20 cellular contexts compared by ENCODE assay signal in genomic region chr10:121213436-121213835, GRCh38.
DNase-seq lines count a peak whose midpoint lies in the region; ATAC-seq, FAIRE-seq and TF ChIP-seq lines count a peak whose summit lies in the region.
"Had no signal": no experiment of that assay in that cellular context is flagged by ENCODE, and none has a peak within 500 bp of the region (broad histone marks: within the 10 kb centered on the region; RNA-seq: fewer than 3 reads in every experiment).

No MANE protein-coding gene starts in this region.

- H3K4me3 ChIP-seq in A549 (no peak overlapping the region), HEK293 (ENCODE audit: low read depth, low read length) (no peak overlapping the region), K562 (no peak overlapping the region)
- H3K4me3 ChIP-seq: BLaER1 treated with 17β-estradiol and CSF1 and Interleukin-3, amounts not matched to agents 10 nM and 100 nM had no signal

- TF ChIP-seq CTCF in A549 (IDR thresholded peaks at IDR 0.05) (no peak), HEK293 (tag by site-specific recombination; IDR thresholded peaks at IDR 0.05) (no peak), K562 (IDR thresholded peaks at IDR 0.05 in 2 of 3, conservative IDR thresholded peaks at IDR 0.05 in 1 of 3; ENCODE audit: insufficient read depth in 2 of 3, low read depth in 1 of 3, low read length in 3 of 3) (no peak)

- no peaks in the 10 kb centered on the region for H3K9me1 ChIP-seq in K562 (ENCODE audit: control insufficient read depth, insufficient read depth, low read length)

- intact Hi-C loops in K562 (cut with micrococcal nuclease), result no loop called here

- no peaks in the 10 kb centered on the region for H3K9me3 ChIP-seq in A549
- no peaks in the 10 kb centered on the region for H3K9me3 ChIP-seq in HEK293 (ENCODE audit: control insufficient read depth, insufficient read depth, low read depth, low read length)
- H3K9me3 ChIP-seq in K562 (replicated peaks; ENCODE audit: control insufficient read depth, insufficient read depth, low read depth, low read length), result no peaks in the 10 kb centered on the region
- H3K9me3 ChIP-seq: BLaER1 treated with 17β-estradiol and CSF1 and Interleukin-3, amounts not matched to agents 10 nM and 100 nM; Caco-2 had no signal

- CTCF ChIA-PET in A549 (lab: Yijun Ruan, JAX), result no interaction called here
- CTCF ChIA-PET in HEK293 (lab: Yijun Ruan, JAX), result no interaction called here
- CTCF ChIA-PET in K562 (lab: Yijun Ruan, JAX; ENCODE audit: low intra/inter-chr PET ratio), result no interaction called here

- TF ChIP-seq POLR2A in A549 (IDR thresholded peaks at IDR 0.05; ENCODE audit: low read length) (no peak), K562 (conservative IDR thresholded peaks at IDR 0.05) (no peak)

- no peak for FAIRE-seq in A549 (lab: Jason Lieb, UNC)
- FAIRE-seq in K562 (lab: Jason Lieb, UNC), result no peak
- FAIRE-seq: A204.1, D721Med, G401.6, GM12891 had no signal

- in situ Hi-C loops in K562 (cut with MboI), result no loop called here

- H3K36me3 ChIP-seq in HEK293 (ENCODE audit: control insufficient read depth in 2 of 2, insufficient read depth in 1 of 2, low read length in 2 of 2), result no peaks in the 10 kb centered on the region
- H3K36me3 ChIP-seq in K562 (ENCODE audit: control insufficient read depth, insufficient read depth, low read length), result no peaks in the 10 kb centered on the region
- H3K36me3 ChIP-seq: BLaER1 treated with 17β-estradiol and CSF1 and Interleukin-3, amounts not matched to agents 10 nM and 100 nM had no signal

- POLR2A ChIA-PET in A549 (lab: Yijun Ruan, JAX), result no interaction called here
- POLR2A ChIA-PET in HEK293 (lab: Yijun Ruan, JAX), result no interaction called here
- POLR2A ChIA-PET in K562 (lab: Yijun Ruan, JAX), result no interaction called here

- TF ChIP-seq RAD21 in A549 (conservative IDR thresholded peaks at IDR 0.05 in 1 of 2, IDR thresholded peaks at IDR 0.05 in 1 of 2), result no peak
- TF ChIP-seq RAD21 in K562 (CRISPR knock-in tag; conservative IDR thresholded peaks at IDR 0.05 in 1 of 2, IDR thresholded peaks at IDR 0.05 in 1 of 2), result no peak

- no peaks in the 10 kb centered on the region for H4K20me1 ChIP-seq in K562 (replicated peaks; ENCODE audit: control insufficient read depth, insufficient read depth, low read length)
- H4K20me1 ChIP-seq: BLaER1 treated with 17β-estradiol and CSF1 and Interleukin-3, amounts not matched to agents 10 nM and 100 nM had no signal

- H2AFZ ChIP-seq in K562 (ENCODE audit: low read depth, low read length), result no peak overlapping the region

- TF ChIP-seq EP300 in A549 (IDR thresholded peaks at IDR 0.05), result no peak
- no peak for TF ChIP-seq EP300 in K562 (IDR thresholded peaks at IDR 0.05; ENCODE audit: low read length)

- no peak overlapping the region for H3K27ac ChIP-seq in A549
- H3K27ac ChIP-seq in HEK293 (ENCODE audit: extremely low read depth, low read depth, low read length), result no peak overlapping the region
- H3K27ac ChIP-seq in K562 (ENCODE audit: extremely low read depth, low read depth, low read length), result no peak overlapping the region
- H3K27ac ChIP-seq: BLaER1 treated with 17β-estradiol and CSF1 and Interleukin-3, amounts not matched to agents 10 nM and 100 nM; C4-2B had no signal

- H3K4me2 ChIP-seq in A549 (no peak overlapping the region), K562 (ENCODE audit: insufficient read depth, low read length) (no peak overlapping the region)
- H3K4me2 ChIP-seq: BLaER1 treated with 17β-estradiol and CSF1 and Interleukin-3, amounts not matched to agents 10 nM and 100 nM had no signal

- 6% methylated on average over 4 of the region's 4 CpGs for WGBS in A549 (ENCODE audit: missing lambda C conversion rate)
- WGBS in K562 (ENCODE audit: insufficient coverage, low coverage, missing lambda C conversion rate), result 2% methylated on average over 4 of the region's 4 CpGs

- DNase-seq in A549 (ENCODE audit: low read depth in 1 of 2, low spot score in 1 of 2) (no peak), K562 (ENCODE audit: extremely low read depth in 1 of 4, low spot score in 3 of 4) (no peak), mucosa of gallbladder (ENCODE audit: low spot score) (no peak)
- DNase-seq: 8988T; AML-193; Caco-2; Calu3; CD4-positive, alpha-beta T cell; CD8-positive, alpha-beta T cell; DMS79 treated with DMSO at 0.1 percent for 48 hours; GF-D8 had no signal

- ATAC-seq in A549 (no peak), K562 (no peak), GM21381 (IDR thresholded peaks at IDR 0.05; ENCODE audit: unreplicated experiment) (no peak), HG02884 (IDR thresholded peaks at IDR 0.05; ENCODE audit: unreplicated experiment) (no peak)
- ATAC-seq: CD8-positive, alpha-beta T cell had no signal

- BruUV-seq in K562 (replicated peaks; lab: Mats Ljungman, UMichigan), result no TSS peak

- no peaks in the 10 kb centered on the region for H3K27me3 ChIP-seq in K562 (ENCODE audit: control insufficient read depth in 2 of 2, insufficient read depth in 2 of 2, low read length in 2 of 2)
- H3K27me3 ChIP-seq: BLaER1 treated with 17β-estradiol and CSF1 and Interleukin-3, amounts not matched to agents 10 nM and 100 nM had no signal

- H3K4me1 ChIP-seq in A549 (no peaks in the 10 kb centered on the region), HEK293 (ENCODE audit: control insufficient read depth, insufficient read depth, low read length) (no peaks in the 10 kb centered on the region), K562 (replicated peaks in 1 of 2; ENCODE audit: control insufficient read depth in 2 of 2, insufficient read depth in 2 of 2, low read length in 2 of 2) (no peaks in the 10 kb centered on the region)
- H3K4me1 ChIP-seq: BLaER1 treated with 17β-estradiol and CSF1 and Interleukin-3, amounts not matched to agents 10 nM and 100 nM; Caco-2 had no signal

- H3K79me2 ChIP-seq in K562 (ENCODE audit: control insufficient read depth, insufficient read depth, low read length), result no peaks in the 10 kb centered on the region

- H3K9ac ChIP-seq in K562 (ENCODE audit: insufficient read depth in 1 of 2, low read depth in 2 of 2, low read length in 2 of 2), result no peak overlapping the region
- H3K9ac ChIP-seq: BLaER1 treated with 17β-estradiol and CSF1 and Interleukin-3, amounts not matched to agents 10 nM and 100 nM had no signal

TF ChIP-seq in A549, 52 proteins besides CTCF, POLR2A, EP300 and RAD21:
- no peak for TF ChIP-seq KDM1A (IDR thresholded peaks at IDR 0.05; ENCODE audit: low read depth)
- TF ChIP-seq MAFK (IDR thresholded peaks at IDR 0.05; ENCODE audit: partially characterized antibody), result peak; percentile 95

TF ChIP-seq in HEK293, 187 proteins besides CTCF, POLR2A, EP300 and RAD21:
- no peak for TF ChIP-seq ZNF280D (tag by site-specific recombination; IDR thresholded peaks at IDR 0.05)
- 0 out of 2 replicates have a peak, but pooled peaks have one; percentile 8 for TF ChIP-seq ZNF140 (tag by site-specific recombination; IDR thresholded peaks at IDR 0.05)

TF ChIP-seq in K562, 482 proteins besides CTCF, POLR2A, EP300 and RAD21 (continues in another document):
- TF ChIP-seq TEAD2 (tag; IDR thresholded peaks at IDR 0.05) (no peak), NR2F6 (CRISPR knock-in tag; IDR thresholded peaks at IDR 0.05) (no peak), HMBOX1 (IDR thresholded peaks at IDR 0.05) (no peak), ZNF449 (CRISPR knock-in tag; IDR thresholded peaks at IDR 0.05) (no peak), MAFF (IDR thresholded peaks at IDR 0.05; ENCODE audit: low read length) (peak; percentile 87), SIN3B (IDR thresholded peaks at IDR 0.05; ENCODE audit: low read depth) (no peak)
